Comparison of ENCODE assay signal across 21 cellular contexts in genomic region chr2:70201225-70201768, GRCh38. TPM values are rescaled to one million over a fixed set of nuclear protein-coding genes. Genes with fewer than 3 reads are reported as not detected.
DNase-seq lines count a peak whose midpoint lies in the region; ATAC-seq, FAIRE-seq and TF ChIP-seq lines count a peak whose summit lies in the region.
"Had no signal": no experiment of that assay in that cellular context is flagged by ENCODE, and none has a peak within 500 bp of the region (broad histone marks: within the 10 kb centered on the region; RNA-seq: fewer than 3 reads in every experiment).

No MANE protein-coding gene starts in this region.

- H3K9me1 ChIP-seq in K562 (ENCODE audit: control insufficient read depth, insufficient read depth, low read length) = no peaks in the 10 kb centered on the region

- TF ChIP-seq CTCF in HEK293 (tag by site-specific recombination; IDR thresholded peaks at IDR 0.05) = no peak
- TF ChIP-seq CTCF in K562 (IDR thresholded peaks at IDR 0.05 in 2 of 3, conservative IDR thresholded peaks at IDR 0.05 in 1 of 3; ENCODE audit: insufficient read depth in 2 of 3, low read depth in 1 of 3, low read length in 3 of 3) = no peak
- TF ChIP-seq CTCF in foreskin fibroblast (IDR thresholded peaks at IDR 0.05; ENCODE audit: low read depth, low read length) = no peak

- no peak overlapping the region for H3K4me2 ChIP-seq in K562 (ENCODE audit: insufficient read depth, low read length)
- H3K4me2 ChIP-seq: BLaER1, GM23338 had no signal

- no peaks in the 10 kb centered on the region for H3K27me3 ChIP-seq in K562 (ENCODE audit: control insufficient read depth in 2 of 2, insufficient read depth in 2 of 2, low read length in 2 of 2)
- H3K27me3 ChIP-seq: BLaER1 had no signal

- no peaks in the 10 kb centered on the region for H3K9me3 ChIP-seq in HEK293 (ENCODE audit: control insufficient read depth, insufficient read depth, low read depth, low read length)
- H3K9me3 ChIP-seq in K562 (replicated peaks; ENCODE audit: control insufficient read depth, insufficient read depth, low read depth, low read length) = no peaks in the 10 kb centered on the region
- H3K9me3 ChIP-seq: BLaER1, Caco-2 had no signal

- peak; percentile 6 for DNase-seq in DMS53 (lab: John Stamatoyannopoulos, UW)
- no peak for DNase-seq in DMS53 treated with DMSO at 0.1 percent for 48 hours (lab: John Stamatoyannopoulos, UW; ENCODE audit: unreplicated experiment)
- DNase-seq in K562 (ENCODE audit: extremely low read depth in 1 of 4, low spot score in 3 of 4) = no peak
- DNase-seq in foreskin fibroblast = no peak
- DNase-seq: Caco-2; CD4-positive, CD25-positive, alpha-beta regulatory T cell; CD8-positive, alpha-beta T cell; DMS153; GF-D8; H9; HFFc6 had no signal

- no peaks in the 10 kb centered on the region; a peak in 1 of 3 replicates for H3K36me3 ChIP-seq in HEK293 (ENCODE audit: control insufficient read depth in 2 of 2, insufficient read depth in 1 of 2, low read length in 2 of 2)
- no peaks in the 10 kb centered on the region for H3K36me3 ChIP-seq in K562 (ENCODE audit: control insufficient read depth, insufficient read depth, low read length)

- CTCF ChIA-PET in HEK293 (lab: Yijun Ruan, JAX) (interaction anchor here (0.6 to 1.0 kb wide), 2 partner anchors 10 to 13 kb away, joined by 3 read pairs; no protein-coding TSS in a partner anchor), K562 (lab: Yijun Ruan, JAX; ENCODE audit: low intra/inter-chr PET ratio) (no interaction called here)

- H3K4me3 ChIP-seq in HEK293 (ENCODE audit: low read depth, low read length) (no peak overlapping the region), K562 (no peak overlapping the region), foreskin fibroblast (ENCODE audit: low read depth in 1 of 2, low read length in 2 of 2) (no peak overlapping the region)
- H3K4me3 ChIP-seq: BLaER1, GM23338 had no signal

- FAIRE-seq in K562 (lab: Jason Lieb, UNC) = no peak
- FAIRE-seq: A204.1, GM12891, GM18507 had no signal

- TF ChIP-seq EP300 in K562 (IDR thresholded peaks at IDR 0.05; ENCODE audit: low read length) = no peak

- H3K79me2 ChIP-seq in K562 (ENCODE audit: control insufficient read depth, insufficient read depth, low read length) = no peaks in the 10 kb centered on the region

- no peak for ATAC-seq in K562
- ATAC-seq in HG03378 (IDR thresholded peaks at IDR 0.05; ENCODE audit: unreplicated experiment) = no peak
- ATAC-seq: CD8-positive, alpha-beta T cell; GM23338; HCT116 had no signal

- no peaks in the 10 kb centered on the region for H4K20me1 ChIP-seq in K562 (replicated peaks; ENCODE audit: control insufficient read depth, insufficient read depth, low read length)
- H4K20me1 ChIP-seq: BLaER1 had no signal

- H3K9ac ChIP-seq in K562 (ENCODE audit: insufficient read depth in 1 of 2, low read depth in 2 of 2, low read length in 2 of 2) = no peak overlapping the region
- H3K9ac ChIP-seq: BLaER1 had no signal

- POLR2A ChIA-PET in HEK293 (lab: Yijun Ruan, JAX) = interaction anchor here (3.7 kb wide), 1 partner anchor 10 kb away, joined by 12 read pairs; the partner anchor contains the start of gene C2orf42
- POLR2A ChIA-PET in K562 (lab: Yijun Ruan, JAX) = interaction anchor here (0.7 to 2.0 kb wide), 3 partner anchors 10 to 1085 kb away, joined by 3 to 13 read pairs (median 4); partner anchors contain the start of gene C2orf42

- H3K4me1 ChIP-seq in HEK293 (ENCODE audit: control insufficient read depth, insufficient read depth, low read length) = no peaks in the 10 kb centered on the region
- H3K4me1 ChIP-seq in K562 (replicated peaks in 1 of 2; ENCODE audit: control insufficient read depth in 2 of 2, insufficient read depth in 2 of 2, low read length in 2 of 2) = no peaks in the 10 kb centered on the region
- H3K4me1 ChIP-seq: BLaER1, Caco-2 had no signal

- TF ChIP-seq RAD21 in K562 (CRISPR knock-in tag; conservative IDR thresholded peaks at IDR 0.05 in 1 of 2, IDR thresholded peaks at IDR 0.05 in 1 of 2) = no peak

- no peak overlapping the region for H3K27ac ChIP-seq in HEK293 (ENCODE audit: extremely low read depth, low read depth, low read length)
- no peak overlapping the region for H3K27ac ChIP-seq in K562 (ENCODE audit: extremely low read depth, low read depth, low read length)
- H3K27ac ChIP-seq: 22Rv1, BLaER1, C4-2B had no signal

- 33% methylated on average over 3 of the region's 3 CpGs for WGBS in K562 (ENCODE audit: insufficient coverage, low coverage, missing lambda C conversion rate)

- in situ Hi-C loops in K562 (cut with MboI) = no loop called here

- intact Hi-C loops in K562 (cut with micrococcal nuclease) = no loop called here

- H2AFZ ChIP-seq in K562 (ENCODE audit: low read depth, low read length) = no peak overlapping the region
- H2AFZ ChIP-seq: GM23338 had no signal

- no peak for TF ChIP-seq POLR2A in K562 (conservative IDR thresholded peaks at IDR 0.05)

- no TSS peak for BruUV-seq in K562 (replicated peaks; lab: Mats Ljungman, UMichigan)

TF ChIP-seq in HEK293, 187 proteins besides CTCF, POLR2A, EP300 and RAD21:
- no peak for TF ChIP-seq ZNF19 (tag by site-specific recombination; IDR thresholded peaks at IDR 0.05; ENCODE audit: low read depth)
- peak; percentile 71 for TF ChIP-seq ZNF146 (tag by site-specific recombination; IDR thresholded peaks at IDR 0.05)

TF ChIP-seq in K562, 482 proteins besides CTCF, POLR2A, EP300 and RAD21 (continues in another document):
- peak; percentile 91 for TF ChIP-seq ZNF146 (CRISPR knock-in tag; IDR thresholded peaks at IDR 0.05; ENCODE audit: unreplicated experiment)
- no peak for TF ChIP-seq ZSCAN29 (IDR thresholded peaks at IDR 0.05)
- 0 out of 3 replicates have a peak, but pooled peaks of 1 of the 2 experiments have one; percentile 18 for TF ChIP-seq CBX3 (IDR thresholded peaks at IDR 0.05; ENCODE audit: borderline replicate concordance in 1 of 2, low read length in 2 of 2)

RNA-seq across cellular contexts. Expression of gene C2orf42, which starts 10.5 kb away (rescaled TPM):
- 50.0 and 60.5 TPM in 2 replicates for total RNA-seq in K562 (2011; cell fraction: chromatin; rRNA removed; ENCODE audit: low replicate concordance)
- total RNA-seq in K562 (2011; cell fraction: nucleolus; rRNA removed) = 36.7 and 37.4 TPM in 2 replicates
- total RNA-seq in K562 (2011; cell fraction: nucleoplasm; rRNA removed) = 43.0 and 56.3 TPM in 2 replicates
- total RNA-seq in K562 (2014; rRNA removed) (9.4 and 10.9 TPM in 2 replicates), K562 (2014; rRNA removed; fragmentation: Illumina TruSeq; extraction: Trizol) (7.1 and 7.7 TPM in 2 replicates), K562 (2015; rRNA removed; fragmentation: Illumina TruSeq; extraction: Trizol) (6.7 and 7.5 TPM in 2 replicates), K562 (2021) (7.3 and 9.6 TPM in 2 replicates)
- polyA plus RNA-seq in K562 (2011; rRNA removed) (5.9 and 7.7 TPM in 2 replicates), K562 (2014; fragmentation: Illumina TruSeq; extraction: Trizol) (5.8 and 7.1 TPM in 2 replicates), K562 (2014; fragmentation: Nextera tagmentation; extraction: Ambion mirVana) (1 to 10 TPM; 4.6 to 4.9 TPM), K562 (2014; rRNA removed) (5.6 and 8.4 TPM in 2 replicates)
- 2.8 and 4.8 TPM in 2 replicates for polyA plus RNA-seq in K562 (2011; cell fraction: cytosol; rRNA removed)
- 10.2 and 15.6 TPM in 2 replicates for polyA plus RNA-seq in K562 (2011; cell fraction: nucleus; rRNA removed)
- polyA plus RNA-seq in K562 (2012) = 4.8 and 5.4 TPM in 2 replicates
- polyA minus RNA-seq in K562 (2011; rRNA and poly(A)+ RNA removed) = 20.2 and 25.2 TPM in 2 replicates
- polyA minus RNA-seq in K562 (2011; cell fraction: cytosol; rRNA and poly(A)+ RNA removed) = 5.1 and 7.4 TPM in 2 replicates
- polyA minus RNA-seq in K562 (2011; cell fraction: nucleus; rRNA and poly(A)+ RNA removed) = 16.3 and 20.2 TPM in 2 replicates

RNA-seq across cellular contexts. Expression of gene TIA1, which starts 47.1 kb away (rescaled TPM):
- total RNA-seq in K562 (2011; cell fraction: chromatin; rRNA removed; ENCODE audit: low replicate concordance) = 172 and 407 TPM in 2 replicates
- total RNA-seq in K562 (2011; cell fraction: nucleolus; rRNA removed) = 91.9 and 117 TPM in 2 replicates
- total RNA-seq in K562 (2011; cell fraction: nucleoplasm; rRNA removed) = 142 and 174 TPM in 2 replicates
- total RNA-seq in K562 (2014; rRNA removed) = 84.8 and 94.4 TPM in 2 replicates
- total RNA-seq in K562 (2014; rRNA removed; fragmentation: Illumina TruSeq; extraction: Trizol) = 89.8 and 94.2 TPM in 2 replicates
- total RNA-seq in K562 (2015; rRNA removed; fragmentation: Illumina TruSeq; extraction: Trizol) = 72.0 and 79.6 TPM in 2 replicates
- total RNA-seq in K562 (2021) = 103 and 106 TPM in 2 replicates
- polyA plus RNA-seq in K562 (2011; rRNA removed) = 101 and 129 TPM in 2 replicates
- polyA plus RNA-seq in K562 (2011; cell fraction: cytosol; rRNA removed) = 24.3 and 33.4 TPM in 2 replicates
- 251 and 340 TPM in 2 replicates for polyA plus RNA-seq in K562 (2011; cell fraction: nucleus; rRNA removed)
- 47.5 and 55.4 TPM in 2 replicates for polyA plus RNA-seq in K562 (2012)
- polyA plus RNA-seq in K562 (2014; fragmentation: Illumina TruSeq; extraction: Trizol) = 51.2 and 56.2 TPM in 2 replicates
- polyA plus RNA-seq in K562 (2014; fragmentation: Nextera tagmentation; extraction: Ambion mirVana) = 10 to 100 TPM; 25.3 to 32.3 TPM
- polyA plus RNA-seq in K562 (2014; rRNA removed) = 77.1 and 79.4 TPM in 2 replicates
- 172 and 215 TPM in 2 replicates for polyA minus RNA-seq in K562 (2011; rRNA and poly(A)+ RNA removed)
- polyA minus RNA-seq in K562 (2011; cell fraction: cytosol; rRNA and poly(A)+ RNA removed) = 50.4 and 58.5 TPM in 2 replicates
- polyA minus RNA-seq in K562 (2011; cell fraction: nucleus; rRNA and poly(A)+ RNA removed) = 130 and 131 TPM in 2 replicates

RNA-seq across cellular contexts. Expression of gene PCYOX1, which starts 56.6 kb away (rescaled TPM):
- total RNA-seq in K562 (2011; cell fraction: chromatin; rRNA removed; ENCODE audit: low replicate concordance) = 20.6 and 25.7 TPM in 2 replicates
- 8.5 and 11.1 TPM in 2 replicates for total RNA-seq in K562 (2011; cell fraction: nucleolus; rRNA removed)
- 18.4 and 20.1 TPM in 2 replicates for total RNA-seq in K562 (2011; cell fraction: nucleoplasm; rRNA removed)
- total RNA-seq in K562 (2014; rRNA removed) = 6.8 and 7.7 TPM in 2 replicates
- 9.9 and 11.3 TPM in 2 replicates for total RNA-seq in K562 (2014; rRNA removed; fragmentation: Illumina TruSeq; extraction: Trizol)
- 12.3 and 13.4 TPM in 2 replicates for total RNA-seq in K562 (2015; rRNA removed; fragmentation: Illumina TruSeq; extraction: Trizol)
- total RNA-seq in K562 (2021) = 14.0 and 16.0 TPM in 2 replicates
- polyA plus RNA-seq in K562 (2011; rRNA removed) = 9.6 and 18.3 TPM in 2 replicates
- 3.6 and 5.1 TPM in 2 replicates for polyA plus RNA-seq in K562 (2011; cell fraction: cytosol; rRNA removed)
- 1.8 and 3.1 TPM in 2 replicates for polyA plus RNA-seq in K562 (2011; cell fraction: nucleus; rRNA removed)
- 10.0 and 16.1 TPM in 2 replicates for polyA plus RNA-seq in K562 (2012)
- polyA plus RNA-seq in K562 (2014; fragmentation: Illumina TruSeq; extraction: Trizol) = 10.7 and 13.6 TPM in 2 replicates
- 1 to 10 TPM; 4.3 to 7.4 TPM for polyA plus RNA-seq in K562 (2014; fragmentation: Nextera tagmentation; extraction: Ambion mirVana)
- polyA plus RNA-seq in K562 (2014; rRNA removed) = 6.9 and 7.7 TPM in 2 replicates
- 20.8 and 29.8 TPM in 2 replicates for polyA minus RNA-seq in K562 (2011; rRNA and poly(A)+ RNA removed)
- polyA minus RNA-seq in K562 (2011; cell fraction: cytosol; rRNA and poly(A)+ RNA removed) = 4.2 and 7.3 TPM in 2 replicates
- 0.54 and 2.0 TPM in 2 replicates for polyA minus RNA-seq in K562 (2011; cell fraction: nucleus; rRNA and poly(A)+ RNA removed)
